In the genomic region with DNA sequence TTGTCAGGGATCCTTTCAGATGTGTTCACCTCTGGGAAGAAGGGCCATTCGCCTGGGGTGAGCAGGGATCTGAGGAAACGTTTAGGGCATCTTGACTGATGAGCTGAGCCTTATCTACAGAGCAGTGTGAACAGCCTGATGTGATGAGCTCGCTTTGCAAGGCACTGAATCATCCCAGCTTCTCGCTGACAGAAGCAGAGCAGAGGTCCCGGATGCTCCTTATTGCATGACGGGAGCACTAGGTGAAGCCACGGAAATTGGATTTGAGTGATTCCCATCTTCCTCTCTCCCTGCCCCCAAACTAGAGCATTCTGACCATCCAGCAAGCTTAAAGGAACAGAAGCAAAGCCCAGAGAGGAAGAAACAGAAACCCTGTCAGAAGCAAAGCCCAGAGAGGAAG, we compare ENCODE assay signal across 28 cellular contexts. TPM values are rescaled to one million over a fixed set of nuclear protein-coding genes. Genes with fewer than 3 reads are reported as not detected.
"Had no signal": no experiment of that assay in that cellular context is flagged by ENCODE, and none has a peak within 500 bp of the region (broad histone marks: within the 10 kb centered on the region; RNA-seq: fewer than 3 reads in every experiment).

No MANE protein-coding gene starts in this region.

- H3K9me3 ChIP-seq: SK-N-SH had no signal

- H3K4me1 Mint-ChIP-seq: activated CD4-positive, alpha-beta memory T cell treated with anti-CD3 and anti-CD28 coated beads, Interleukin-2, amount 10 ng/mL, durations not matched to agents 7 days and 5 days; activated naive CD4-positive, alpha-beta T cell treated with anti-CD3 and anti-CD28 coated beads, Interleukin-2, amount 10 ng/mL, durations not matched to agents 7 days and 5 days; activated naive CD8-positive, alpha-beta T cell treated with anti-CD3 and anti-CD28 coated beads for 36 hours had no signal

- H3K9me3 Mint-ChIP-seq: activated CD4-positive, alpha-beta memory T cell treated with anti-CD3 and anti-CD28 coated beads, Interleukin-2, amount 10 ng/mL, durations not matched to agents 7 days and 5 days; activated naive CD4-positive, alpha-beta T cell treated with anti-CD3 and anti-CD28 coated beads, Interleukin-2, amount 10 ng/mL, durations not matched to agents 7 days and 5 days; activated naive CD8-positive, alpha-beta T cell treated with anti-CD3 and anti-CD28 coated beads for 36 hours; activated T-helper 2 cell treated with anti-CD3 and anti-CD28 coated beads, Interferon-gamma antibody, Interleukin-2, Interleukin-4, amounts not matched to agents 10 μg/mL and 5 μg/mL and 100 μg/mL, durations not matched to agents 14 hours and 24 hours and 36 hours had no signal

- H3K36me3 Mint-ChIP-seq: activated naive CD4-positive, alpha-beta T cell treated with anti-CD3 and anti-CD28 coated beads, Interleukin-2, amount 10 ng/mL, durations not matched to agents 7 days and 5 days; activated naive CD8-positive, alpha-beta T cell treated with anti-CD3 and anti-CD28 coated beads for 36 hours had no signal

- H3K4me3 ChIP-seq: K562 had no signal

- H3K9me2 ChIP-seq: SK-N-SH had no signal

- H3K4me3 Mint-ChIP-seq: activated CD4-positive, alpha-beta memory T cell treated with anti-CD3 and anti-CD28 coated beads, Interleukin-2, amount 10 ng/mL, durations not matched to agents 7 days and 5 days; activated naive CD4-positive, alpha-beta T cell treated with anti-CD3 and anti-CD28 coated beads, Interleukin-2, amount 10 ng/mL, durations not matched to agents 7 days and 5 days; activated naive CD8-positive, alpha-beta T cell treated with anti-CD3 and anti-CD28 coated beads for 36 hours had no signal

- H3K27ac Mint-ChIP-seq: activated CD4-positive, alpha-beta memory T cell treated with anti-CD3 and anti-CD28 coated beads, Interleukin-2, amount 10 ng/mL, durations not matched to agents 7 days and 5 days; activated naive CD4-positive, alpha-beta T cell treated with anti-CD3 and anti-CD28 coated beads, Interleukin-2, amount 10 ng/mL, durations not matched to agents 7 days and 5 days; activated naive CD8-positive, alpha-beta T cell treated with anti-CD3 and anti-CD28 coated beads for 36 hours; activated T-helper 2 cell treated with anti-CD3 and anti-CD28 coated beads, Interferon-gamma antibody, Interleukin-2, Interleukin-4, amounts not matched to agents 10 μg/mL and 5 μg/mL and 100 μg/mL, durations not matched to agents 14 hours and 24 hours and 36 hours had no signal

- H3K27ac ChIP-seq: VCaP had no signal

- DNase-seq: activated CD4-positive, alpha-beta memory T cell treated with anti-CD3 and anti-CD28 coated beads, Interleukin-2, amount 10 ng/mL, durations not matched to agents 7 days and 5 days; activated CD4-positive, alpha-beta T cell treated with anti-CD3 and anti-CD28 coated beads, Interleukin-2, amount 50 U/mL, for 1 hour; activated CD4-positive, CD25-positive, alpha-beta regulatory T cell; activated gamma-delta T cell treated with Interleukin-2 at 50 U/mL for 16 hours; activated naive CD4-positive, alpha-beta T cell treated with anti-CD3 and anti-CD28 coated beads, Interleukin-2, amount 10 ng/mL, durations not matched to agents 7 days and 5 days; activated naive CD8-positive, alpha-beta T cell treated with anti-CD3 and anti-CD28 coated beads for 36 hours; activated T-cell treated with anti-CD3 and anti-CD28 coated beads for 4 hours; activated T-cell treated with anti-CD3 and anti-CD28 coated beads, Interleukin-2, amount 50 U/mL, for 48 hours; anterior cingulate cortex; Kasumi-1; NCI-H1105 treated with DMSO at 0.1 percent for 48 hours; NCI-H1436 treated with DMSO at 0.1 percent for 48 hours; NCI-H187 treated with DMSO at 0.1 percent for 48 hours; NCI-H2171; NCI-H2227 treated with DMSO at 0.1 percent for 48 hours; NCI-H446 treated with DMSO at 0.1 percent for 48 hours; NCI-H524 treated with DMSO at 0.1 percent for 48 hours; NCI-H748 treated with DMSO at 0.1 percent for 48 hours; SIG-M5; SK-N-SH; T-helper 1 cell had no signal

- H3K9ac ChIP-seq: SK-N-SH had no signal

- H3K4me2 ChIP-seq: SK-N-SH had no signal

- ATAC-seq: K562 had no signal

RNA-seq across cellular contexts. Expression of a gene that starts 46.5 kb away (rescaled TPM):
- total RNA-seq: activated CD4-positive, alpha-beta memory T cell treated with anti-CD3 and anti-CD28 coated beads, Interleukin-2, amount 10 ng/mL, durations not matched to agents 7 days and 5 days; activated CD8-positive, alpha-beta memory T cell treated with anti-CD3 and anti-CD28 coated beads for 36 hours; activated naive CD8-positive, alpha-beta T cell treated with anti-CD3 and anti-CD28 coated beads for 36 hours; activated T-helper 2 cell treated with anti-CD3 and anti-CD28 coated beads, Interferon-gamma antibody, Interleukin-2, Interleukin-4, amounts not matched to agents 10 μg/mL and 5 μg/mL and 100 μg/mL, durations not matched to agents 14 hours and 24 hours and 36 hours; K562; OCI-LY7; RPMI7951; T-helper 2 cell treated with Interferon-gamma antibody and Interleukin-4, amounts not matched to agents 100 ng/mL and 5 ng/mL, for 36 hours had no signal
- polyA plus RNA-seq: K562 had no signal
